1 cellular context compared by ENCODE assay signal in genomic region chr2:149860276-149860921, GRCh38.
TF ChIP-seq lines count a peak whose summit lies in the region.

No MANE protein-coding gene starts in this region.

TF ChIP-seq in WTC11, 78 proteins besides CTCF, POLR2A, EP300 and RAD21 (continued from another document):
- TF ChIP-seq ZNF425 (CRISPR knock-in tag; conservative IDR thresholded peaks at IDR 0.05) (no peak), MLX (CRISPR knock-in tag; IDR thresholded peaks at IDR 0.05) (no peak), MAX (CRISPR knock-in tag; IDR thresholded peaks at IDR 0.05) (no peak)
